In genomic region chr2:8412586-8412985, GRCh38 we compare ENCODE assay signal across 1 cellular context.
TF ChIP-seq lines count a peak whose summit lies in the region.

No MANE protein-coding gene starts in this region.

TF ChIP-seq in GM23338, 12 proteins besides CTCF, POLR2A, EP300 and RAD21 (continued from another document):
- TF ChIP-seq ZNF462 (CRISPR knock-in tag; IDR thresholded peaks at IDR 0.05): no peak
- no peak for TF ChIP-seq CREB1 (CRISPR knock-in tag; IDR thresholded peaks at IDR 0.05; ENCODE audit: low read depth)
